ENCODE assay signal across 13 cellular contexts in genomic region chr2:112782234-112782799, GRCh38. TPM values are rescaled to one million over a fixed set of nuclear protein-coding genes. Genes with fewer than 3 reads are reported as not detected.
DNase-seq lines count a peak whose midpoint lies in the region; ATAC-seq, FAIRE-seq and TF ChIP-seq lines count a peak whose summit lies in the region.
"Had no signal": no experiment of that assay in that cellular context is flagged by ENCODE, and none has a peak within 500 bp of the region (broad histone marks: within the 10 kb centered on the region; RNA-seq: fewer than 3 reads in every experiment).

No MANE protein-coding gene starts in this region.

- H3K27ac ChIP-seq in foreskin keratinocyte: peak overlapping the region; percentile 95
- no peak overlapping the region for H3K27ac ChIP-seq in psoas muscle

- intact Hi-C loops in psoas muscle (cut with DNase I): no loop called here

- no peaks in the 10 kb centered on the region for H3K36me3 ChIP-seq in psoas muscle (ENCODE audit: insufficient read depth in 1 of 2, low read depth in 1 of 2)

- H3K4me1 ChIP-seq in foreskin keratinocyte: peaks cover 16% of the 10 kb centered on the region
- no peaks in the 10 kb centered on the region for H3K4me1 ChIP-seq in psoas muscle

- no peak overlapping the region for H3K4me3 ChIP-seq in psoas muscle

- DNase-seq in foreskin keratinocyte (peak in 1 of 2 donors; percentile 10), psoas muscle (no peak), DMS153 treated with DMSO at 0.1 percent for 48 hours (lab: John Stamatoyannopoulos, UW; ENCODE audit: unreplicated experiment) (no peak), frontal cortex (ENCODE audit: low spot score in 2 of 2) (no peak)
- DNase-seq: activated CD8-positive, alpha-beta memory T cell treated with anti-CD3 and anti-CD28 coated beads for 24 hours; EL; left cardiac atrium; NCI-H187 treated with DMSO at 0.1 percent for 48 hours; posterior cingulate gyrus had no signal

- no peaks in the 10 kb centered on the region for H3K27me3 ChIP-seq in foreskin keratinocyte
- H3K27me3 ChIP-seq in psoas muscle (ENCODE audit: insufficient read depth in 3 of 3, low read length in 2 of 3): no peaks in the 10 kb centered on the region

- TF ChIP-seq CTCF in foreskin keratinocyte (conservative IDR thresholded peaks at IDR 0.05) (no peak), psoas muscle (IDR thresholded peaks at IDR 0.05) (no peak)

- WGBS in psoas muscle, 3 donors: 80 to 89% (median 84%) methylated on average over 3 of the region's 3 CpGs

- ATAC-seq in GM18867 (IDR thresholded peaks at IDR 0.05; ENCODE audit: unreplicated experiment) (peak; percentile 91), GM21526 (IDR thresholded peaks at IDR 0.05; ENCODE audit: low FRiP score, unreplicated experiment) (peak; percentile 73), HG03135 (IDR thresholded peaks at IDR 0.05; ENCODE audit: unreplicated experiment) (peak; percentile 64), foreskin keratinocyte (no peak), psoas muscle (no peak)
- ATAC-seq: left cardiac atrium had no signal

- FAIRE-seq in frontal cortex (lab: Jason Lieb, UNC): no peak

- H3K9me3 ChIP-seq in psoas muscle: no peaks in the 10 kb centered on the region

RNA-seq across cellular contexts. Expression of gene IL1A, which starts 2.0 kb away (rescaled TPM):
- total RNA-seq in foreskin keratinocyte: 263 and 311 TPM in 2 replicates
- 156 and 231 TPM in 2 replicates for polyA plus RNA-seq in foreskin keratinocyte
- total RNA-seq in psoas muscle: under 1 TPM in 1 of 4 donors, not detected in 3; 0.12 TPM
- polyA plus RNA-seq in psoas muscle: under 1 TPM in 1 of 3 donors, not detected in 2; 0.08 TPM
- total RNA-seq in frontal cortex: 0.41 TPM
- total RNA-seq: left cardiac atrium, SK-MEL-5 had no signal

RNA-seq across cellular contexts. Expression of gene CKAP2L, which starts 17.9 kb away (rescaled TPM):
- total RNA-seq in foreskin keratinocyte (30.1 and 40.8 TPM in 2 replicates), psoas muscle (under 1 TPM in 2 of 4 donors, not detected in 2; 0.05 to 0.19 TPM), frontal cortex (2.0 TPM)
- polyA plus RNA-seq in foreskin keratinocyte (9.2 and 13.4 TPM in 2 replicates), psoas muscle (under 1 TPM in 2 of 3 donors, not detected in 1; 0.05 to 0.13 TPM)

RNA-seq across cellular contexts. Expression of gene IL1B, which starts 54.3 kb away (rescaled TPM):
- total RNA-seq in foreskin keratinocyte (84.8 and 98.9 TPM in 2 replicates), psoas muscle (under 1 TPM in 3 of 4 donors, not detected in 1; 0.25 to 0.42 (median 0.28) TPM), frontal cortex (0.41 TPM)
- polyA plus RNA-seq in foreskin keratinocyte (69.6 and 88.5 TPM in 2 replicates), psoas muscle (under 1 TPM; 0.06 to 0.38 (median 0.25) TPM)

Comparison
In these comparisons a context has a peak if more than half of its experiments do, and no peak if none do; other contexts are left out.
1. ATAC-seq: peak in GM18867 (single experiment), GM21526 (single experiment) and HG03135 (single experiment); none in foreskin keratinocyte (single experiment) and psoas muscle (0 of 4).
2. RNA of gene IL1A, which starts 2.0 kb away (total RNA-seq): 263 to 311 TPM in foreskin keratinocyte; 0.41 TPM in frontal cortex (single experiment) and 0.12 TPM in psoas muscle; every median in the first group is over 100 times any median in the second.
3. RNA of gene CKAP2L, which starts 17.9 kb away (total RNA-seq): 30.1 to 40.8 TPM in foreskin keratinocyte; 2.0 TPM in frontal cortex (single experiment) and 0.05 to 0.19 TPM in psoas muscle; every median in the first group is over 10 times any median in the second.
4. RNA of gene IL1B, which starts 54.3 kb away (total RNA-seq): 84.8 to 98.9 TPM in foreskin keratinocyte; 0.41 TPM in frontal cortex (single experiment) and 0.25 to 0.42 TPM in psoas muscle; every median in the first group is over 10 times any median in the second.